24 cellular contexts compared by ENCODE assay signal in the genomic region with DNA sequence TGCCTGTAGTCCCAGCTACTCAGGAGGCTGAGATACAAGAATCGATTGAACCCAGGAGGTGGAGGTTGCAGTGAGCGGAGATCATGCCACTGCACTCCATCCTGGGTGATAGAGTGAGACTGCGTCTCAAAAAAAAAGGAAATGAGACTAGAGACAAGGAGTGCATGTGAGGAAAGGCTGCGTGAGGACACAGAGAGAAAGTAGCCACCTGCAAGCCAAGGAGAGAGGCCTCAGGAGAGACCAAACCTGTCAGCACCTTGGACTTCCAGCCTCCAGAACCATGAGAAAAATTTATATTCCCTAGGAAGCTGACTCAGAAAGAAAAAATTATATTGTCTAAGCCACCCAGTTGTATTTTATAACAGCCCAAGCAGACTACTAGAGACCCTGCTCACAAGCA.
"Had no signal": no experiment of that assay in that cellular context is flagged by ENCODE, and none has a peak within 500 bp of the region (broad histone marks: within the 10 kb centered on the region; RNA-seq: fewer than 3 reads in every experiment).

No MANE protein-coding gene starts in this region.

- H3K4me1 Mint-ChIP-seq: T-cell had no signal

- ATAC-seq: gastroesophageal sphincter, left cardiac atrium, mucosa of descending colon, T-cell had no signal

- H3K27me3 Mint-ChIP-seq: T-cell, type B pancreatic cell had no signal

- H3K9me3 Mint-ChIP-seq: activated naive CD4-positive, alpha-beta T cell treated with anti-CD3 and anti-CD28 coated beads for 36 hours; activated naive CD8-positive, alpha-beta T cell treated with anti-CD3 and anti-CD28 coated beads, Interleukin-2, amount 10 ng/mL, durations not matched to agents 7 days and 5 days; T-cell; T-helper 2 cell treated with Interferon-gamma antibody and Interleukin-4, amounts not matched to agents 5 μg/mL and 100 μg/mL, for 36 hours; type B pancreatic cell had no signal

- H3K27ac ChIP-seq: breast epithelium, coronary artery, gastroesophageal sphincter, testis had no signal

- H3K27ac Mint-ChIP-seq: activated naive CD4-positive, alpha-beta T cell treated with anti-CD3 and anti-CD28 coated beads for 36 hours; activated naive CD8-positive, alpha-beta T cell treated with anti-CD3 and anti-CD28 coated beads, Interleukin-2, amount 10 ng/mL, durations not matched to agents 7 days and 5 days; T-cell; T-helper 2 cell treated with Interferon-gamma antibody and Interleukin-4, amounts not matched to agents 5 μg/mL and 100 μg/mL, for 36 hours; type B pancreatic cell had no signal

- H3K36me3 Mint-ChIP-seq: activated naive CD8-positive, alpha-beta T cell treated with anti-CD3 and anti-CD28 coated beads, Interleukin-2, amount 10 ng/mL, durations not matched to agents 7 days and 5 days; T-cell; type B pancreatic cell had no signal

- H3K4me3 ChIP-seq: breast epithelium, coronary artery, gastroesophageal sphincter, mucosa of descending colon, testis had no signal

- H3K4me1 ChIP-seq: breast epithelium, gastroesophageal sphincter, testis had no signal

- H3K36me3 ChIP-seq: breast epithelium, gastroesophageal sphincter had no signal

- DNase-seq: activated CD4-positive, alpha-beta T cell treated with anti-CD3 and anti-CD28 coated beads for 1 hour; activated CD4-positive, alpha-beta T cell treated with anti-CD3 and anti-CD28 coated beads, Interleukin-2, amount 50 U/mL, for 1 hour; activated naive CD4-positive, alpha-beta T cell treated with anti-CD3 and anti-CD28 coated beads for 36 hours; activated naive CD8-positive, alpha-beta T cell treated with anti-CD3 and anti-CD28 coated beads, Interleukin-2, amount 10 ng/mL, durations not matched to agents 7 days and 5 days; activated T-cell treated with anti-CD3 and anti-CD28 coated beads, Interleukin-2, amount 50 U/mL, for 48 hours; amniotic stem cell; head of caudate nucleus; hypothalamus; islet precursor cell; left cardiac atrium; mesenchymal stem cell; retina; stimulated activated CD4-positive, alpha-beta T cell treated with anti-CD3 and anti-CD28 coated beads, Interleukin-2, amount 100 ng/mL, for 48 hours; stimulated activated CD8-positive, alpha-beta memory T cell treated with anti-CD3 and anti-CD28 coated beads, Interleukin-4, amount 100 ng/mL, for 48 hours; stimulated activated naive CD4-positive, alpha-beta T cell; T-cell; testis had no signal

- H3K27me3 ChIP-seq: breast epithelium, testis had no signal

- H3K9me3 ChIP-seq: breast epithelium, gastroesophageal sphincter, mucosa of descending colon, testis had no signal

- H3K4me3 Mint-ChIP-seq: activated naive CD4-positive, alpha-beta T cell treated with anti-CD3 and anti-CD28 coated beads for 36 hours; activated naive CD8-positive, alpha-beta T cell treated with anti-CD3 and anti-CD28 coated beads, Interleukin-2, amount 10 ng/mL, durations not matched to agents 7 days and 5 days; neural crest cell; T-cell; T-helper 2 cell treated with Interferon-gamma antibody and Interleukin-4, amounts not matched to agents 5 μg/mL and 100 μg/mL, for 36 hours; type B pancreatic cell had no signal
